ENCODE assay signal across 10 cellular contexts in the genomic region with DNA sequence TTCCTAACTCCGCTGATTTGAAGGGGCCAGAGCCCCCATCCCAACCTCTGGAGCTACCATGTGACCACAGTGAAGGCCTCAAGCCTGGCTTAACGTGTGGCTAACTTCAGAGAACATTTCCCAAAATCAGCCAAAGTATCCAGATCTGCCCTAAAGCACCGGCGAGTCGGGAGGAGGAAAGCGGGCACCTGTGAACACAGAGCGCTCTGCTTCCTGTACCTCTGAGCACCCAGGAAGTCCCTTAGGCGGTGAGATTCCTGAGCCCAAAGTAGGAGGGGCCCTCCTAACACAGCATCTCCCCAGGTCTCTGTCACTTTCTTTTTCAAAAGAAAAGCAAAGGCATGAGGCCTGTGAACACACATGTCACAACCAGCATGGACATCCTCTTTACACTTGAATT. TPM values are rescaled to one million over a fixed set of nuclear protein-coding genes. Genes with fewer than 3 reads are reported as not detected.
A peak's percentile ranks its signal among the peaks of the same experiment; 100 is the strongest.
DNase-seq lines count a peak whose midpoint lies in the region; ATAC-seq and TF ChIP-seq lines count a peak whose summit lies in the region.
"Had no signal": no experiment of that assay in that cellular context is flagged by ENCODE, and none has a peak within 500 bp of the region (broad histone marks: within the 10 kb centered on the region; RNA-seq: fewer than 3 reads in every experiment).

No MANE protein-coding gene starts in this region.

- H3K27ac Mint-ChIP-seq in MCF 10A (ENCODE audit: low read depth, unreplicated experiment), result peak overlapping the region; percentile 5
- peak overlapping the region; percentile 92 for H3K27ac Mint-ChIP-seq in activated naive CD8-positive, alpha-beta T cell treated with anti-CD3 and anti-CD28 coated beads, Interleukin-2, amount 50 U/mL, for 24 hours
- peak overlapping the region; percentile 83 to 98 (median 96) for H3K27ac Mint-ChIP-seq in naive thymus-derived CD4-positive, alpha-beta T cell

- H3K36me3 ChIP-seq in mammary epithelial cell (ENCODE audit: insufficient read depth, low read length) (no peaks in the 10 kb centered on the region), tibial nerve (no peaks in the 10 kb centered on the region), WERI-Rb-1 (no peaks in the 10 kb centered on the region)
- peaks cover 0 to 3% (median 0%) of the 10 kb centered on the region in 3 experiments for H3K36me3 ChIP-seq in naive thymus-derived CD4-positive, alpha-beta T cell (ENCODE audit: control insufficient read depth in 2 of 3, insufficient read depth in 3 of 3, low read length in 3 of 3)

- no peak overlapping the region for H3K9ac ChIP-seq in mammary epithelial cell (ENCODE audit: insufficient read depth, low read length)

- no peaks in the 10 kb centered on the region for H3K9me3 ChIP-seq in mammary epithelial cell (replicated peaks; ENCODE audit: insufficient read depth, low read length)
- no peaks in the 10 kb centered on the region for H3K9me3 ChIP-seq in naive thymus-derived CD4-positive, alpha-beta T cell (ENCODE audit: control insufficient read depth in 2 of 3, low read length in 3 of 3)
- no peaks in the 10 kb centered on the region for H3K9me3 ChIP-seq in tibial nerve
- H3K9me3 ChIP-seq in WERI-Rb-1 (ENCODE audit: severe bottlenecking), result no peaks in the 10 kb centered on the region

- H3K27ac ChIP-seq in mammary epithelial cell (ENCODE audit: insufficient read depth, low read depth, low read length) (no peak overlapping the region), tibial nerve (peak overlapping the region in 3 of 4 donors; percentile 77 to 90 (median 87)), WERI-Rb-1 (no peak overlapping the region)
- peak overlapping the region; percentile 72 for H3K27ac ChIP-seq in naive thymus-derived CD4-positive, alpha-beta T cell (ENCODE audit: low read depth, low read length)

- no peak for TF ChIP-seq EP300 in tibial nerve (IDR thresholded peaks at IDR 0.05)

- no peak overlapping the region for H3K4me2 ChIP-seq in mammary epithelial cell (ENCODE audit: insufficient read depth, low read depth, low read length)

- intact Hi-C loops in MCF 10A (cut with micrococcal nuclease), result loop anchor here (5.0 kb wide), 1 partner anchor 1361 kb away; no protein-coding TSS in a partner anchor
- intact Hi-C loops in mammary epithelial cell (cut with micrococcal nuclease), result no loop called here
- intact Hi-C loops in naive thymus-derived CD4-positive, alpha-beta T cell (cut with micrococcal nuclease), result loop anchor here (1.0 to 10.0 kb wide), 12 partner anchors 15 to 1361 kb away; a partner anchor contains a TSS

- no peak overlapping the region for H3K4me3 ChIP-seq in mammary epithelial cell (replicated peaks in 1 of 3; ENCODE audit: insufficient read depth in 1 of 3, low read depth in 2 of 3, low read length in 3 of 3)
- H3K4me3 ChIP-seq in naive thymus-derived CD4-positive, alpha-beta T cell (ENCODE audit: low read length), result peak overlapping the region; percentile 81
- H3K4me3 ChIP-seq in tibial nerve, result peak overlapping the region in 3 of 4 donors; percentile 57 to 84 (median 61)
- H3K4me3 ChIP-seq in WERI-Rb-1 (ENCODE audit: low read depth, low read length), result no peak overlapping the region

- 94% methylated on average over 8 of the region's 8 CpGs for WGBS in mammary epithelial cell (ENCODE audit: low coverage, missing lambda C conversion rate)
- 78 to 90% methylated on average over 8 of the region's 8 CpGs for WGBS in tibial nerve, 2 donors

- H3K4me1 ChIP-seq in mammary epithelial cell (ENCODE audit: insufficient read depth, low read length), result peaks cover 7% of the 10 kb centered on the region
- peaks cover 44 to 53% of the 10 kb centered on the region in 2 donors for H3K4me1 ChIP-seq in naive thymus-derived CD4-positive, alpha-beta T cell (ENCODE audit: control insufficient read depth in 2 of 2, insufficient read depth in 2 of 2, low read length in 2 of 2)
- H3K4me1 ChIP-seq in tibial nerve, result peaks cover 0 to 25% (median 6%) of the 10 kb centered on the region in 4 donors

- CTCF ChIA-PET in MCF 10A (lab: Yijun Ruan, JAX), result interaction anchor here (0.5 kb wide), 1 partner anchor 113 kb away, joined by 3 read pairs; no protein-coding TSS in a partner anchor
- CTCF ChIA-PET in mammary epithelial cell (lab: Charles Lee; ENCODE audit: low non-redundant PET), result no interaction called here
- CTCF ChIA-PET in naive thymus-derived CD4-positive, alpha-beta T cell (lab: Charles Lee), result interaction anchor here (2.0 kb wide), 1 partner anchor 15 kb away, joined by 13 read pairs; no protein-coding TSS in a partner anchor

- TF ChIP-seq POLR2A in tibial nerve (IDR thresholded peaks at IDR 0.05), result no peak

- H3K36me3 Mint-ChIP-seq in MCF 10A (ENCODE audit: insufficient read depth, unreplicated experiment), result no peaks in the 10 kb centered on the region
- no peaks in the 10 kb centered on the region for H3K36me3 Mint-ChIP-seq in activated naive CD8-positive, alpha-beta T cell treated with anti-CD3 and anti-CD28 coated beads, Interleukin-2, amount 50 U/mL, for 24 hours (ENCODE audit: low read depth)
- peaks cover 0 to 12% (median 3%) of the 10 kb centered on the region in 5 donors for H3K36me3 Mint-ChIP-seq in naive thymus-derived CD4-positive, alpha-beta T cell

- POLR2A ChIA-PET in MCF 10A (lab: Yijun Ruan, JAX), result no interaction called here
- POLR2A ChIA-PET in naive thymus-derived CD4-positive, alpha-beta T cell (lab: Charles Lee), result no interaction called here

- in situ Hi-C loops in mammary epithelial cell (cut with MboI; ENCODE audit: low sequenced_read_pairs in 2 of 2), result no loop called here

- TF ChIP-seq CTCF in MCF 10A (IDR thresholded peaks at IDR 0.05; ENCODE audit: unreplicated experiment) (no peak), mammary epithelial cell (conservative IDR thresholded peaks at IDR 0.05 in 1 of 2, IDR thresholded peaks at IDR 0.05 in 1 of 2; ENCODE audit: extremely low read depth in 1 of 2, insufficient read depth in 1 of 2, low read depth in 1 of 2, low read length in 2 of 2) (no peak), tibial nerve (IDR thresholded peaks at IDR 0.05) (no peak), WERI-Rb-1 (IDR thresholded peaks at IDR 0.05; ENCODE audit: low read depth, low read length) (no peak)

- peak overlapping the region; percentile 22 for H3K4me3 Mint-ChIP-seq in MCF 10A (ENCODE audit: unreplicated experiment)
- H3K4me3 Mint-ChIP-seq in activated naive CD8-positive, alpha-beta T cell treated with anti-CD3 and anti-CD28 coated beads, Interleukin-2, amount 50 U/mL, for 24 hours, result peak overlapping the region; percentile 91
- H3K4me3 Mint-ChIP-seq in naive thymus-derived CD4-positive, alpha-beta T cell, result peak overlapping the region; percentile 85 to 99 (median 92)

- peak; percentile 26 for ATAC-seq in activated naive CD8-positive, alpha-beta T cell treated with anti-CD3 and anti-CD28 coated beads, Interleukin-2, amount 50 U/mL, for 24 hours
- peak; percentile 58 for ATAC-seq in naive thymus-derived CD4-positive, alpha-beta T cell
- ATAC-seq in HG02588 (IDR thresholded peaks at IDR 0.05; ENCODE audit: unreplicated experiment), result no peak

- dilution Hi-C loops in mammary epithelial cell (cut with HindIII; ENCODE audit: low sequenced_read_pairs), result no loop called here

- no peaks in the 10 kb centered on the region for H4K20me1 ChIP-seq in mammary epithelial cell (ENCODE audit: insufficient read depth, low read length)

- H3K4me1 Mint-ChIP-seq in MCF 10A (ENCODE audit: insufficient read depth, unreplicated experiment), result no peaks in the 10 kb centered on the region
- H3K4me1 Mint-ChIP-seq in activated naive CD8-positive, alpha-beta T cell treated with anti-CD3 and anti-CD28 coated beads, Interleukin-2, amount 50 U/mL, for 24 hours, result peaks cover 60% of the 10 kb centered on the region
- H3K4me1 Mint-ChIP-seq in naive thymus-derived CD4-positive, alpha-beta T cell, result peaks cover 57 to 81% (median 71%) of the 10 kb centered on the region in 7 donors

- H3K27me3 ChIP-seq in mammary epithelial cell (ENCODE audit: insufficient read depth, low read length), result no peaks in the 10 kb centered on the region
- no peaks in the 10 kb centered on the region for H3K27me3 ChIP-seq in naive thymus-derived CD4-positive, alpha-beta T cell (ENCODE audit: control insufficient read depth in 2 of 2, insufficient read depth in 2 of 2, low read length in 2 of 2)
- no peaks in the 10 kb centered on the region for H3K27me3 ChIP-seq in tibial nerve
- no peaks in the 10 kb centered on the region for H3K27me3 ChIP-seq in WERI-Rb-1 (ENCODE audit: insufficient read depth, low read depth, severe bottlenecking)

- no peaks in the 10 kb centered on the region for H3K27me3 Mint-ChIP-seq in MCF 10A (ENCODE audit: insufficient read depth, unreplicated experiment)
- H3K27me3 Mint-ChIP-seq in activated naive CD8-positive, alpha-beta T cell treated with anti-CD3 and anti-CD28 coated beads, Interleukin-2, amount 50 U/mL, for 24 hours, result no peaks in the 10 kb centered on the region
- no peaks in the 10 kb centered on the region for H3K27me3 Mint-ChIP-seq in naive thymus-derived CD4-positive, alpha-beta T cell

- DNase-seq in MCF 10A (ENCODE audit: unreplicated experiment) (no peak), mammary epithelial cell (no peak), tibial nerve (ENCODE audit: low spot score in 2 of 2) (no peak), dedifferentiated amniotic fluid mesenchymal stem cell (ENCODE audit: extremely low spot score) (no peak), WERI-Rb-1 (no peak)
- peak; percentile 31 for DNase-seq in activated naive CD8-positive, alpha-beta T cell treated with anti-CD3 and anti-CD28 coated beads, Interleukin-2, amount 50 U/mL, for 24 hours
- DNase-seq in naive thymus-derived CD4-positive, alpha-beta T cell, result peak in 8 of 9 donors; percentile 48 to 78 (median 62)
- DNase-seq: ACHN had no signal

- BruUV-seq in MCF 10A (replicated peaks; lab: Mats Ljungman, UMichigan) (no TSS peak), mammary epithelial cell (replicated peaks; lab: Mats Ljungman, UMichigan) (no TSS peak)

- no peak overlapping the region for H2AFZ ChIP-seq in mammary epithelial cell (ENCODE audit: low read depth, low read length)

- no peaks in the 10 kb centered on the region for H3K79me2 ChIP-seq in mammary epithelial cell (ENCODE audit: insufficient read depth, low read length)

- H3K9me3 Mint-ChIP-seq in MCF 10A (ENCODE audit: unreplicated experiment), result no peaks in the 10 kb centered on the region
- no peaks in the 10 kb centered on the region for H3K9me3 Mint-ChIP-seq in activated naive CD8-positive, alpha-beta T cell treated with anti-CD3 and anti-CD28 coated beads, Interleukin-2, amount 50 U/mL, for 24 hours
- peaks cover 0 to 3% (median 0%) of the 10 kb centered on the region in 11 donors for H3K9me3 Mint-ChIP-seq in naive thymus-derived CD4-positive, alpha-beta T cell

RNA-seq across cellular contexts. Expression of a gene that starts 0.9 kb away (rescaled TPM):
- 4.3 and 7.6 TPM in 2 replicates for total RNA-seq in MCF 10A (2022)
- 1 to 10 TPM; 3.7 to 6.3 TPM for total RNA-seq in mammary epithelial cell
- 1.8 TPM for polyA plus RNA-seq in mammary epithelial cell
- polyA minus RNA-seq in mammary epithelial cell, result 2.1 TPM
- total RNA-seq in naive thymus-derived CD4-positive, alpha-beta T cell, result 10 to 100 TPM; 28.5 to 72.8 (median 39.2) TPM
- 10 to 100 TPM; 17.7 to 26.1 TPM for polyA plus RNA-seq in naive thymus-derived CD4-positive, alpha-beta T cell
- total RNA-seq in tibial nerve, result 10 to 100 TPM; 11.2 to 23.8 (median 16.0) TPM

RNA-seq across cellular contexts. Expression of a gene that starts 27.5 kb away (rescaled TPM):
- 4.4 and 6.3 TPM in 2 replicates for total RNA-seq in MCF 10A (2022)
- total RNA-seq in mammary epithelial cell, result 1 to 10 TPM in 1 of 2 donors, under 1 TPM in 1; 0.56 to 7.7 TPM
- 0.14 TPM for polyA plus RNA-seq in mammary epithelial cell
- polyA minus RNA-seq in mammary epithelial cell, result not detected
- total RNA-seq in naive thymus-derived CD4-positive, alpha-beta T cell, result 1 to 10 TPM in 1 of 5 experiments, under 1 TPM in 1, not detected in 3; 0.24 to 4.7 TPM
- under 1 TPM in 1 of 2 donors, not detected in 1; 0.60 TPM for polyA plus RNA-seq in naive thymus-derived CD4-positive, alpha-beta T cell
- total RNA-seq in tibial nerve, result 1 to 10 TPM; 2.9 to 6.9 (median 4.0) TPM

RNA-seq across cellular contexts. Expression of a gene that starts 58.8 kb away (rescaled TPM):
- total RNA-seq in MCF 10A (2022) (not detected in 2 replicates), mammary epithelial cell (not detected), tibial nerve (under 1 TPM in 1 of 4 donors, not detected in 3; 0.21 TPM)
- polyA plus RNA-seq in mammary epithelial cell, result not detected
- not detected for polyA minus RNA-seq in mammary epithelial cell
- total RNA-seq in naive thymus-derived CD4-positive, alpha-beta T cell, result 10 to 100 TPM in 1 of 5 experiments, not detected in 4; 14.1 TPM
- polyA plus RNA-seq in naive thymus-derived CD4-positive, alpha-beta T cell, result not detected
- total RNA-seq: bronchial epithelial cell had no signal

Comparison
In these comparisons a context has a peak if more than half of its experiments do, and no peak if none do; other contexts are left out.
1. DNase-seq: peak in activated naive CD8-positive, alpha-beta T cell treated with anti-CD3 and anti-CD28 coated beads, Interleukin-2, amount 50 U/mL, for 24 hours (single experiment) and naive thymus-derived CD4-positive, alpha-beta T cell (8 of 9); none in MCF 10A (single experiment), mammary epithelial cell (single experiment), tibial nerve (0 of 2), dedifferentiated amniotic fluid mesenchymal stem cell (single experiment) and WERI-Rb-1 (single experiment).
2. H3K27ac Mint-ChIP-seq: peak in every context shown above with its lines; median percentile 96 in naive thymus-derived CD4-positive, alpha-beta T cell; 92 in activated naive CD8-positive, alpha-beta T cell treated with anti-CD3 and anti-CD28 coated beads, Interleukin-2, amount 50 U/mL, for 24 hours; 5 in MCF 10A.
3. H3K4me3 Mint-ChIP-seq: peak in every context shown above with its lines; median percentile 92 in naive thymus-derived CD4-positive, alpha-beta T cell; 91 in activated naive CD8-positive, alpha-beta T cell treated with anti-CD3 and anti-CD28 coated beads, Interleukin-2, amount 50 U/mL, for 24 hours; 22 in MCF 10A.
4. H3K27ac ChIP-seq: peak in naive thymus-derived CD4-positive, alpha-beta T cell (single experiment) and tibial nerve (3 of 4); none in mammary epithelial cell (single experiment) and WERI-Rb-1 (single experiment).
5. H3K4me3 ChIP-seq: peak in naive thymus-derived CD4-positive, alpha-beta T cell (single experiment) and tibial nerve (3 of 4); none in mammary epithelial cell (0 of 3) and WERI-Rb-1 (single experiment).